Comparison of ENCODE assay signal across 1 cellular context in the genomic region with DNA sequence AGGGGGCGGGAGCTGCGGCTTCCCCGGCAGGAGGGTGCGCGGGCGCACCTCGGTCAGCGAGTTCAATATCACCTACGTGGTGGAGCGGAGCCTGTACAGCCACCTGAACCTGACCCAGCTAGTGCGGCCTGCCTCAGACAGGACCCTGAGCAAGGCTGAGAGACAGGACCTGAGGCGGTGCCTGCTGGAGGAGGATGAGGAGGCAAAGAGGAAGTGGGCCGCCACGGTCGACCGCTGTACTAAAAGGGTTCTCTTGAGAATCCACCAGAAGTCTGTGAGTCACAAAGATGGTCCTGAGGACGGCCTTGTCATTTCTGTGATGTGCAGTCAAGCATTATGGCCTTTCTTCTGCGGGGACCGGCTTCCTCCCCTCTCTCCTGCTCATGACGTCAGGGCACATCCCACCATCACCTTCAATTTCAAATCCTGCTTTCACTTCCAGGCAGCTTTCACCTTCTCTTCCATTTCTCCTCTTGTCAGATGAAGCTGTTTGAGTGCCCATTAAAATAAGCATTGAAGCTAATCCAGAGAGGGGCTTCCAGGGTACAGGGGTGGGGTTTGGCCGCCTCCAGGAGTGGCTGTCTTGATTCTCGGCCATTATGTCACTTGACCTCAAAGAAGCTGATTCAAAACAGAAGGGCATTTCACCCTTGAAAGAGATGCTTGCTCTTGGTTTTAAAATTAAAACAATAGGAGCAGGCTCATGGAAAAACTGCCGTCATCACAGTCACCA.
TF ChIP-seq lines count a peak whose summit lies in the region.

No MANE protein-coding gene starts in this region.

TF ChIP-seq in HepG2, 621 proteins besides CTCF, POLR2A, EP300 and RAD21 (continued from another document):
- TF ChIP-seq, protein P1, sequence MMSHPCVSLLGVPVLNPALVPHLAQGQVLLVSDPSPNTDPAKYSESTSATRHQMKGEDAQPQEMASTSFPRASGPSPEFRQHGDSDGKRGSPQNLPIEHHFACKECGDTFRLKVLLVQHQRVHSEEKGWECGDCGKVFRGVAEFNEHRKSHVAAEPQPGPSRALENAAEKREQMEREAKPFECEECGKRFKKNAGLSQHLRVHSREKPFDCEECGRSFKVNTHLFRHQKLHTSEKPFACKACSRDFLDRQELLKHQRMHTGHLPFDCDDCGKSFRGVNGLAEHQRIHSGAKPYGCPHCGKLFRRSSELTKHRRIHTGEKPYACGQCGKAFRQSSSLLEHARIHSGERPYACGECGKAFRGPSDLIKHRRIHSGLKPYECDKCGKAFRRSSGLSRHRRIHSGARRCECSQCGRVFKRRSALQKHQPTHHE (CRISPR knock-in tag; IDR thresholded peaks at IDR 0.05; ENCODE audit: borderline replicate concordance) = no peak
- no peak for TF ChIP-seq ZEB1 (IDR thresholded peaks at IDR 0.05; ENCODE audit: insufficient replicate concordance, low read depth)
- no peak for TF ChIP-seq ZBTB20 (CRISPR knock-in tag; IDR thresholded peaks at IDR 0.05; ENCODE audit: borderline replicate concordance, low read depth)
- no peak for TF ChIP-seq ZNF33A (CRISPR knock-in tag; IDR thresholded peaks at IDR 0.05; ENCODE audit: borderline replicate concordance)
- no peak for TF ChIP-seq ZNF788 (CRISPR knock-in tag; IDR thresholded peaks at IDR 0.05; ENCODE audit: borderline replicate concordance)
- TF ChIP-seq, protein P2, sequence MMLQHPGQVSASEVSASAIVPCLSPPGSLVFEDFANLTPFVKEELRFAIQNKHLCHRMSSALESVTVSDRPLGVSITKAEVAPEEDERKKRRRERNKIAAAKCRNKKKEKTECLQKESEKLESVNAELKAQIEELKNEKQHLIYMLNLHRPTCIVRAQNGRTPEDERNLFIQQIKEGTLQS (CRISPR knock-in tag; IDR thresholded peaks at IDR 0.05) = no peak
